Comparison of ENCODE assay signal across 7 cellular contexts in genomic region chr7:27115161-27116018, GRCh38. TPM values are rescaled to one million over a fixed set of nuclear protein-coding genes. Genes with fewer than 3 reads are reported as not detected.
DNase-seq lines count a peak whose midpoint lies in the region; ATAC-seq, FAIRE-seq and TF ChIP-seq lines count a peak whose summit lies in the region.
"Had no signal": no experiment of that assay in that cellular context is flagged by ENCODE, and none has a peak within 500 bp of the region (broad histone marks: within the 10 kb centered on the region; RNA-seq: fewer than 3 reads in every experiment).

No MANE protein-coding gene starts in this region.

- no peak for TF ChIP-seq CTCF in endothelial cell of umbilical vein (IDR thresholded peaks at IDR 0.05; ENCODE audit: extremely low read depth in 1 of 2, insufficient read depth in 1 of 2, low read depth in 1 of 2, low read length in 2 of 2)

- H3K4me2 ChIP-seq in endothelial cell of umbilical vein (ENCODE audit: insufficient read depth, low read length): peak overlapping the region; percentile 97

- H3K9ac ChIP-seq in endothelial cell of umbilical vein (replicated peaks; ENCODE audit: extremely low read depth, insufficient read depth, low read length) (peak overlapping the region; percentile 97), rectal smooth muscle tissue (ENCODE audit: low read length) (peak overlapping the region; percentile 36)

- intact Hi-C loops in endothelial cell of umbilical vein (cut with micrococcal nuclease): loop anchor here (1.0 to 10.0 kb wide), 3 partner anchors 9 to 961 kb away; partner anchors contain the start of gene NFE2L3

- dilution Hi-C loops in endothelial cell of umbilical vein (cut with MboI; ENCODE audit: extremely low pct_ligation_motif_present, low sequenced_read_pairs): no loop called here

- DNase-seq in HT-29 (ENCODE audit: low spot score) (peak; percentile 98), endothelial cell of umbilical vein (ENCODE audit: low read depth, low spot score) (peak; percentile 81)
- DNase-seq in activated naive CD4-positive, alpha-beta T cell (lab: John Stamatoyannopoulos, UW): no peak
- DNase-seq: NCI-H2227 treated with DMSO at 0.1 percent for 48 hours had no signal

- TF ChIP-seq POLR2A in endothelial cell of umbilical vein (IDR thresholded peaks at IDR 0.05; ENCODE audit: low read depth, low read length): peak; percentile 28

- H2AFZ ChIP-seq in endothelial cell of umbilical vein (ENCODE audit: low read depth, low read length): no peak overlapping the region

- H3K4me1 ChIP-seq in endothelial cell of umbilical vein (ENCODE audit: control insufficient read depth, extremely low read depth, insufficient read depth, low read length): peaks cover 76% of the 10 kb centered on the region
- peaks cover 36% of the 10 kb centered on the region for H3K4me1 ChIP-seq in rectal smooth muscle tissue (ENCODE audit: control insufficient read depth, insufficient read depth, low read length)

- FAIRE-seq in endothelial cell of umbilical vein (lab: Jason Lieb, UNC): peak; percentile 57

- H3K27ac ChIP-seq in endothelial cell of umbilical vein (ENCODE audit: insufficient read depth, low read depth, low read length): peak overlapping the region; percentile 96
- peak overlapping the region; percentile 94 for H3K27ac ChIP-seq in rectal smooth muscle tissue (ENCODE audit: low read depth, low read length)

- peak overlapping the region; percentile 50 to 91 (median 91) for H3K4me3 ChIP-seq in endothelial cell of umbilical vein (replicated peaks in 1 of 3; ENCODE audit: insufficient read depth in 1 of 3, low read depth in 1 of 3, low read length in 3 of 3)
- H3K4me3 ChIP-seq in rectal smooth muscle tissue (ENCODE audit: low read length): peak overlapping the region; percentile 81

- no peaks in the 10 kb centered on the region for H3K9me1 ChIP-seq in endothelial cell of umbilical vein (replicated peaks; ENCODE audit: control insufficient read depth, extremely low read depth, insufficient read depth, low read length)

- no peaks in the 10 kb centered on the region for H4K20me1 ChIP-seq in endothelial cell of umbilical vein (replicated peaks; ENCODE audit: control insufficient read depth, extremely low read depth, insufficient read depth, low read length)

- CTCF ChIA-PET in endothelial cell of umbilical vein (lab: Charles Lee): interaction anchor here (0.8 to 9.1 kb wide), 15 partner anchors 9 to 433 kb away, joined by 3 to 70 read pairs (median 5); partner anchors contain the start of genes HOXA1, HOXA3 and HOXA5

- POLR2A ChIA-PET in endothelial cell of umbilical vein (lab: Charles Lee): interaction anchor here (1.2 to 1.6 kb wide), 3 partner anchors 10 to 18 kb away, joined by 4 to 6 read pairs (median 5); no protein-coding TSS in a partner anchor

- no peak for ATAC-seq in GM18861 (IDR thresholded peaks at IDR 0.05; ENCODE audit: unreplicated experiment)
- no peak for ATAC-seq in HG03095 (IDR thresholded peaks at IDR 0.05; ENCODE audit: unreplicated experiment)

- peaks cover 0 to under 1% of the 10 kb centered on the region in 2 experiments for H3K36me3 ChIP-seq in endothelial cell of umbilical vein (ENCODE audit: control insufficient read depth in 2 of 2, extremely low read depth in 1 of 2, insufficient read depth in 2 of 2, low read length in 2 of 2)
- H3K36me3 ChIP-seq in rectal smooth muscle tissue (ENCODE audit: control insufficient read depth, insufficient read depth, low read length): no peaks in the 10 kb centered on the region

- H3K27me3 ChIP-seq in endothelial cell of umbilical vein (ENCODE audit: control insufficient read depth in 2 of 2, insufficient read depth in 2 of 2, low read length in 2 of 2) (no peaks in the 10 kb centered on the region), rectal smooth muscle tissue (ENCODE audit: control insufficient read depth, insufficient read depth, low read length) (no peaks in the 10 kb centered on the region)

- H3K9me3 ChIP-seq in endothelial cell of umbilical vein (replicated peaks; ENCODE audit: control insufficient read depth, insufficient read depth, low read length): no peaks in the 10 kb centered on the region

- TSS peak; percentile 12 for BruUV-seq in endothelial cell of umbilical vein (replicated peaks; lab: Mats Ljungman, UMichigan)

- H3K79me2 ChIP-seq in endothelial cell of umbilical vein (ENCODE audit: control insufficient read depth, insufficient read depth, low read length): peaks cover 90% of the 10 kb centered on the region

TF ChIP-seq in endothelial cell of umbilical vein, 7 proteins besides CTCF, POLR2A, EP300 and RAD21:
- TF ChIP-seq POLR2AphosphoS5 (IDR thresholded peaks at IDR 0.05; ENCODE audit: insufficient read depth, low read depth, low read length): peak; percentile 52
- no peak for TF ChIP-seq EZH2 (IDR thresholded peaks at IDR 0.05; ENCODE audit: borderline replicate concordance, low read depth, low read length, severe bottlenecking)
- TF ChIP-seq MAX (IDR thresholded peaks at IDR 0.05; ENCODE audit: insufficient read depth, insufficient read length): no peak
- TF ChIP-seq MYC (IDR thresholded peaks at IDR 0.05; ENCODE audit: low read depth, low read length): peak; percentile 2

RNA-seq across cellular contexts. Expression of gene HOXA2, which starts 12.9 kb away (rescaled TPM):
- total RNA-seq in HT-29 (2014; rRNA removed; shearing (Covaris generic)): 6.6 and 7.3 TPM in 2 replicates
- 2.2 and 2.3 TPM in 2 replicates for total RNA-seq in endothelial cell of umbilical vein
- 1.6 and 1.9 TPM in 2 replicates for polyA plus RNA-seq in endothelial cell of umbilical vein
- polyA plus RNA-seq in endothelial cell of umbilical vein (2011; cell fraction: cytosol; rRNA removed): 1.2 and 1.4 TPM in 2 replicates
- 4.1 and 4.8 TPM in 2 replicates for polyA plus RNA-seq in endothelial cell of umbilical vein (2011; cell fraction: nucleus; rRNA removed)
- polyA plus RNA-seq in endothelial cell of umbilical vein (2012): 1.1 and 2.0 TPM in 2 replicates
- polyA minus RNA-seq in endothelial cell of umbilical vein: 0.68 and 0.98 TPM in 2 replicates
- not detected for polyA minus RNA-seq in endothelial cell of umbilical vein (2011; cell fraction: cytosol; rRNA and poly(A)+ RNA removed)
- polyA minus RNA-seq in endothelial cell of umbilical vein (2011; cell fraction: nucleus; rRNA and poly(A)+ RNA removed): 2.5 and 3.0 TPM in 2 replicates

RNA-seq across cellular contexts. Expression of gene HOXA4, which starts 15.2 kb away (rescaled TPM):
- 2.2 and 3.7 TPM in 2 replicates for total RNA-seq in HT-29 (2014; rRNA removed; shearing (Covaris generic))
- total RNA-seq in endothelial cell of umbilical vein: 7.5 and 8.1 TPM in 2 replicates
- polyA plus RNA-seq in endothelial cell of umbilical vein: 4.9 and 5.8 TPM in 2 replicates
- polyA plus RNA-seq in endothelial cell of umbilical vein (2011; cell fraction: cytosol; rRNA removed): 5.1 and 5.7 TPM in 2 replicates
- 16.7 and 22.7 TPM in 2 replicates for polyA plus RNA-seq in endothelial cell of umbilical vein (2011; cell fraction: nucleus; rRNA removed)
- 10.9 and 15.8 TPM in 2 replicates for polyA plus RNA-seq in endothelial cell of umbilical vein (2012)
- 2.7 TPM in 2 replicates for polyA minus RNA-seq in endothelial cell of umbilical vein
- not detected for polyA minus RNA-seq in endothelial cell of umbilical vein (2011; cell fraction: cytosol; rRNA and poly(A)+ RNA removed)
- polyA minus RNA-seq in endothelial cell of umbilical vein (2011; cell fraction: nucleus; rRNA and poly(A)+ RNA removed): 6.6 and 7.0 TPM in 2 replicates

RNA-seq across cellular contexts. Expression of gene HOXA1, which starts 19.6 kb away (rescaled TPM):
- total RNA-seq in HT-29 (2014; rRNA removed; shearing (Covaris generic)): 2.0 and 3.9 TPM in 2 replicates
- total RNA-seq in endothelial cell of umbilical vein: 1.5 and 2.4 TPM in 2 replicates
- polyA plus RNA-seq in endothelial cell of umbilical vein: 1.2 and 1.5 TPM in 2 replicates
- 0.99 and 1.2 TPM in 2 replicates for polyA plus RNA-seq in endothelial cell of umbilical vein (2011; cell fraction: cytosol; rRNA removed)
- 1.5 and 1.6 TPM in 2 replicates for polyA plus RNA-seq in endothelial cell of umbilical vein (2011; cell fraction: nucleus; rRNA removed)
- 1.4 and 2.3 TPM in 2 replicates for polyA plus RNA-seq in endothelial cell of umbilical vein (2012)
- polyA minus RNA-seq in endothelial cell of umbilical vein: 0.89 and 1.3 TPM in 2 replicates
- polyA minus RNA-seq in endothelial cell of umbilical vein (2011; cell fraction: cytosol; rRNA and poly(A)+ RNA removed): not detected
- 1.1 and 1.3 TPM in 2 replicates for polyA minus RNA-seq in endothelial cell of umbilical vein (2011; cell fraction: nucleus; rRNA and poly(A)+ RNA removed)

RNA-seq across cellular contexts. Expression of gene HOXA5, which starts 28.1 kb away (rescaled TPM):
- 22.1 and 29.3 TPM in 2 replicates for total RNA-seq in HT-29 (2014; rRNA removed; shearing (Covaris generic))
- total RNA-seq in endothelial cell of umbilical vein: 18.8 and 21.4 TPM in 2 replicates
- polyA plus RNA-seq in endothelial cell of umbilical vein: 18.6 and 22.1 TPM in 2 replicates
- 15.7 and 18.5 TPM in 2 replicates for polyA plus RNA-seq in endothelial cell of umbilical vein (2011; cell fraction: cytosol; rRNA removed)
- 29.1 and 32.2 TPM in 2 replicates for polyA plus RNA-seq in endothelial cell of umbilical vein (2011; cell fraction: nucleus; rRNA removed)
- polyA plus RNA-seq in endothelial cell of umbilical vein (2012): 19.5 and 28.4 TPM in 2 replicates
- polyA minus RNA-seq in endothelial cell of umbilical vein: 12.0 and 16.8 TPM in 2 replicates
- polyA minus RNA-seq in endothelial cell of umbilical vein (2011; cell fraction: cytosol; rRNA and poly(A)+ RNA removed): 1.3 TPM
- polyA minus RNA-seq in endothelial cell of umbilical vein (2011; cell fraction: nucleus; rRNA and poly(A)+ RNA removed): 10.0 and 11.6 TPM in 2 replicates

RNA-seq across cellular contexts. Expression of gene HOXA6, which starts 32.2 kb away (rescaled TPM):
- total RNA-seq in HT-29 (2014; rRNA removed; shearing (Covaris generic)): 25.5 and 28.1 TPM in 2 replicates
- 17.9 and 20.7 TPM in 2 replicates for total RNA-seq in endothelial cell of umbilical vein
- polyA plus RNA-seq in endothelial cell of umbilical vein: 7.8 and 10.0 TPM in 2 replicates
- polyA plus RNA-seq in endothelial cell of umbilical vein (2011; cell fraction: cytosol; rRNA removed): 5.0 and 6.7 TPM in 2 replicates
- 15.6 and 19.9 TPM in 2 replicates for polyA plus RNA-seq in endothelial cell of umbilical vein (2011; cell fraction: nucleus; rRNA removed)
- 6.1 and 6.2 TPM in 2 replicates for polyA plus RNA-seq in endothelial cell of umbilical vein (2012)
- polyA minus RNA-seq in endothelial cell of umbilical vein: 6.1 and 6.7 TPM in 2 replicates
- polyA minus RNA-seq in endothelial cell of umbilical vein (2011; cell fraction: cytosol; rRNA and poly(A)+ RNA removed): not detected
- 8.4 and 18.0 TPM in 2 replicates for polyA minus RNA-seq in endothelial cell of umbilical vein (2011; cell fraction: nucleus; rRNA and poly(A)+ RNA removed)

Comparison
In these comparisons a context has a peak if more than half of its experiments do, and no peak if none do; other contexts are left out.
1. DNase-seq: peak in HT-29 (single experiment) and endothelial cell of umbilical vein (single experiment); none in activated naive CD4-positive, alpha-beta T cell (0 of 4).